1 cellular context compared by ENCODE assay signal in the genomic region with DNA sequence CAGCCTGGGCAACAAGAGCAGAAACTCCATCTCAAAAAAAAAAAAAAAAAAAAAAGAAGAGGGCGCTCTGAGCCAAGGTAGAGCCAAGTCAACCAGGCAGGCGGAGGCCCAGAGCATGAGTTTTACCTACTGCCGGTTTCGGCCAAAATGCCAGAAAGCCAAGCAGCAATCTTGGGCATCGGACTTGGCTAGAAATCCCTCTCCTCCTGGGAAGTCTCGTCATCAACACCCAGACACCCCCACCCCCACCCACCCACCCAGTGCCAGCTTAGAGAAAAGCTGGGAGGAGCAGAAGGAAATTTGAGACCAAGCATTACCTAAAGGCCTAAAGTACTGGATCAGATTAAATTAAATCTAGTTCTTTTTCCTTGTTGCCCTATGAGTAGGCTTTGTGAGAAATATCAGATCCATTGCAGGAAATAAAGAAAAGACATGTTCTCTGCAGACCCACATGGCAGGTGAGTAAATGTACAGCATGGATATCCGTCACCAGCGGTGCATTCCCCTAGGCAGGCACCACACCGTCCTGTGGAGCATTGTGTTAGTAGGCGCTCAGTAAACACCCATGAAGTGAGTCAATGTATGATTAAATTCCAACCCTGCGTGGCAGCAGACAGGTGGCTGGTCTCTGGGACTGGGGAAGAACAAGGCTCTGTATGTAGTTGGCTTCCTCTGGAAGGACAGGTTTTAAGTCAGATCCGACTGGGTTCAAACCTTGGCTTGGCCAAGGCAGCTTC.
TF ChIP-seq lines count a peak whose summit lies in the region.

No MANE protein-coding gene starts in this region.

TF ChIP-seq in HepG2, 621 proteins besides CTCF, POLR2A, EP300 and RAD21 (continued from another document and continues in another):
- TF ChIP-seq SRSF4 (IDR thresholded peaks at IDR 0.05; ENCODE audit: low read depth, low read length, poor library complexity, severe bottlenecking), result no peak
- no peak for TF ChIP-seq NFRKB (IDR thresholded peaks at IDR 0.05)
- TF ChIP-seq ARNT (IDR thresholded peaks at IDR 0.05), result no peak
- 0 out of 2 replicates have a peak, but pooled peaks have one; percentile 48 for TF ChIP-seq MXD4 (CRISPR knock-in tag; IDR thresholded peaks at IDR 0.05)
- no peak for TF ChIP-seq NAIF1 (CRISPR knock-in tag; IDR thresholded peaks at IDR 0.05; ENCODE audit: borderline replicate concordance)
- TF ChIP-seq TSC22D2 (CRISPR knock-in tag; IDR thresholded peaks at IDR 0.05; ENCODE audit: borderline replicate concordance), result no peak
- TF ChIP-seq, protein P1, sequence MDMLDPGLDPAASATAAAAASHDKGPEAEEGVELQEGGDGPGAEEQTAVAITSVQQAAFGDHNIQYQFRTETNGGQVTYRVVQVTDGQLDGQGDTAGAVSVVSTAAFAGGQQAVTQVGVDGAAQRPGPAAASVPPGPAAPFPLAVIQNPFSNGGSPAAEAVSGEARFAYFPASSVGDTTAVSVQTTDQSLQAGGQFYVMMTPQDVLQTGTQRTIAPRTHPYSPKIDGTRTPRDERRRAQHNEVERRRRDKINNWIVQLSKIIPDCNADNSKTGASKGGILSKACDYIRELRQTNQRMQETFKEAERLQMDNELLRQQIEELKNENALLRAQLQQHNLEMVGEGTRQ (IDR thresholded peaks at IDR 0.05; ENCODE audit: low read depth, low read length), result no peak
- TF ChIP-seq, protein P1 (CRISPR knock-in tag; IDR thresholded peaks at IDR 0.05; ENCODE audit: borderline replicate concordance), result no peak
- TF ChIP-seq, protein P2, sequence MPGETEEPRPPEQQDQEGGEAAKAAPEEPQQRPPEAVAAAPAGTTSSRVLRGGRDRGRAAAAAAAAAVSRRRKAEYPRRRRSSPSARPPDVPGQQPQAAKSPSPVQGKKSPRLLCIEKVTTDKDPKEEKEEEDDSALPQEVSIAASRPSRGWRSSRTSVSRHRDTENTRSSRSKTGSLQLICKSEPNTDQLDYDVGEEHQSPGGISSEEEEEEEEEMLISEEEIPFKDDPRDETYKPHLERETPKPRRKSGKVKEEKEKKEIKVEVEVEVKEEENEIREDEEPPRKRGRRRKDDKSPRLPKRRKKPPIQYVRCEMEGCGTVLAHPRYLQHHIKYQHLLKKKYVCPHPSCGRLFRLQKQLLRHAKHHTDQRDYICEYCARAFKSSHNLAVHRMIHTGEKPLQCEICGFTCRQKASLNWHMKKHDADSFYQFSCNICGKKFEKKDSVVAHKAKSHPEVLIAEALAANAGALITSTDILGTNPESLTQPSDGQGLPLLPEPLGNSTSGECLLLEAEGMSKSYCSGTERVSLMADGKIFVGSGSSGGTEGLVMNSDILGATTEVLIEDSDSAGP (CRISPR knock-in tag; IDR thresholded peaks at IDR 0.05; ENCODE audit: borderline replicate concordance), result no peak
- TF ChIP-seq TBX2 (CRISPR knock-in tag; IDR thresholded peaks at IDR 0.05; ENCODE audit: borderline replicate concordance), result peak; percentile 36; the same call in 1 of the 2 replicates
- TF ChIP-seq ZNF136 (CRISPR knock-in tag; IDR thresholded peaks at IDR 0.05; ENCODE audit: low read depth), result no peak
- no peak for TF ChIP-seq ZNF773 (CRISPR knock-in tag; IDR thresholded peaks at IDR 0.05; ENCODE audit: borderline replicate concordance)
- TF ChIP-seq SIN3B (IDR thresholded peaks at IDR 0.05; ENCODE audit: low read length), result no peak
- TF ChIP-seq ZNF615 (CRISPR knock-in tag; IDR thresholded peaks at IDR 0.05; ENCODE audit: borderline replicate concordance), result no peak
- TF ChIP-seq, protein P3, sequence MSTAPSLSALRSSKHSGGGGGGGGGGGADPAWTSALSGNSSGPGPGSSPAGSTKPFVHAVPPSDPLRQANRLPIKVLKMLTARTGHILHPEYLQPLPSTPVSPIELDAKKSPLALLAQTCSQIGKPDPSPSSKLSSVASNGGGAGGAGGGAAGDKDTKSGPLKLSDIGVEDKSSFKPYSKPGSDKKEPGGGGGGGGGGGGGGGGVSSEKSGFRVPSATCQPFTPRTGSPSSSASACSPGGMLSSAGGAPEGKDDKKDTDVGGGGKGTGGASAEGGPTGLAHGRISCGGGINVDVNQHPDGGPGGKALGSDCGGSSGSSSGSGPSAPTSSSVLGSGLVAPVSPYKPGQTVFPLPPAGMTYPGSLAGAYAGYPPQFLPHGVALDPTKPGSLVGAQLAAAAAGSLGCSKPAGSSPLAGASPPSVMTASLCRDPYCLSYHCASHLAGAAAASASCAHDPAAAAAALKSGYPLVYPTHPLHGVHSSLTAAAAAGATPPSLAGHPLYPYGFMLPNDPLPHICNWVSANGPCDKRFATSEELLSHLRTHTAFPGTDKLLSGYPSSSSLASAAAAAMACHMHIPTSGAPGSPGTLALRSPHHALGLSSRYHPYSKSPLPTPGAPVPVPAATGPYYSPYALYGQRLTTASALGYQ (CRISPR knock-in tag; IDR thresholded peaks at IDR 0.05), result no peak; the same call in 1 of the 2 replicates
- TF ChIP-seq SMARCC2 (IDR thresholded peaks at IDR 0.05), result no peak
- TF ChIP-seq ZFP37 (CRISPR knock-in tag; IDR thresholded peaks at IDR 0.05; ENCODE audit: borderline replicate concordance), result no peak
- TF ChIP-seq GFI1 (CRISPR knock-in tag; IDR thresholded peaks at IDR 0.05; ENCODE audit: borderline replicate concordance), result no peak
- no peak for TF ChIP-seq ZSCAN12 (CRISPR knock-in tag; IDR thresholded peaks at IDR 0.05)
- TF ChIP-seq ZSCAN20 (CRISPR knock-in tag; IDR thresholded peaks at IDR 0.05; ENCODE audit: borderline replicate concordance), result no peak
- TF ChIP-seq ETV6 (CRISPR knock-in tag; conservative IDR thresholded peaks at IDR 0.05), result no peak; the same call in 1 of the 2 replicates
- TF ChIP-seq, protein P4, sequence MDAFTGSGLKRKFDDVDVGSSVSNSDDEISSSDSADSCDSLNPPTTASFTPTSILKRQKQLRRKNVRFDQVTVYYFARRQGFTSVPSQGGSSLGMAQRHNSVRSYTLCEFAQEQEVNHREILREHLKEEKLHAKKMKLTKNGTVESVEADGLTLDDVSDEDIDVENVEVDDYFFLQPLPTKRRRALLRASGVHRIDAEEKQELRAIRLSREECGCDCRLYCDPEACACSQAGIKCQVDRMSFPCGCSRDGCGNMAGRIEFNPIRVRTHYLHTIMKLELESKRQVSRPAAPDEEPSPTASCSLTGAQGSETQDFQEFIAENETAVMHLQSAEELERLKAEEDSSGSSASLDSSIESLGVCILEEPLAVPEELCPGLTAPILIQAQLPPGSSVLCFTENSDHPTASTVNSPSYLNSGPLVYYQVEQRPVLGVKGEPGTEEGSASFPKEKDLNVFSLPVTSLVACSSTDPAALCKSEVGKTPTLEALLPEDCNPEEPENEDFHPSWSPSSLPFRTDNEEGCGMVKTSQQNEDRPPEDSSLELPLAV (CRISPR knock-in tag; conservative IDR thresholded peaks at IDR 0.05; ENCODE audit: low read depth), result no peak
- peak; percentile 74; the same call in 1 of the 2 replicates for TF ChIP-seq SOX5 (CRISPR knock-in tag; IDR thresholded peaks at IDR 0.05; ENCODE audit: borderline replicate concordance)
- TF ChIP-seq ZNF33B (CRISPR knock-in tag; IDR thresholded peaks at IDR 0.05), result no peak
- no peak for TF ChIP-seq SALL2 (CRISPR knock-in tag; IDR thresholded peaks at IDR 0.05)
- TF ChIP-seq, protein P5, sequence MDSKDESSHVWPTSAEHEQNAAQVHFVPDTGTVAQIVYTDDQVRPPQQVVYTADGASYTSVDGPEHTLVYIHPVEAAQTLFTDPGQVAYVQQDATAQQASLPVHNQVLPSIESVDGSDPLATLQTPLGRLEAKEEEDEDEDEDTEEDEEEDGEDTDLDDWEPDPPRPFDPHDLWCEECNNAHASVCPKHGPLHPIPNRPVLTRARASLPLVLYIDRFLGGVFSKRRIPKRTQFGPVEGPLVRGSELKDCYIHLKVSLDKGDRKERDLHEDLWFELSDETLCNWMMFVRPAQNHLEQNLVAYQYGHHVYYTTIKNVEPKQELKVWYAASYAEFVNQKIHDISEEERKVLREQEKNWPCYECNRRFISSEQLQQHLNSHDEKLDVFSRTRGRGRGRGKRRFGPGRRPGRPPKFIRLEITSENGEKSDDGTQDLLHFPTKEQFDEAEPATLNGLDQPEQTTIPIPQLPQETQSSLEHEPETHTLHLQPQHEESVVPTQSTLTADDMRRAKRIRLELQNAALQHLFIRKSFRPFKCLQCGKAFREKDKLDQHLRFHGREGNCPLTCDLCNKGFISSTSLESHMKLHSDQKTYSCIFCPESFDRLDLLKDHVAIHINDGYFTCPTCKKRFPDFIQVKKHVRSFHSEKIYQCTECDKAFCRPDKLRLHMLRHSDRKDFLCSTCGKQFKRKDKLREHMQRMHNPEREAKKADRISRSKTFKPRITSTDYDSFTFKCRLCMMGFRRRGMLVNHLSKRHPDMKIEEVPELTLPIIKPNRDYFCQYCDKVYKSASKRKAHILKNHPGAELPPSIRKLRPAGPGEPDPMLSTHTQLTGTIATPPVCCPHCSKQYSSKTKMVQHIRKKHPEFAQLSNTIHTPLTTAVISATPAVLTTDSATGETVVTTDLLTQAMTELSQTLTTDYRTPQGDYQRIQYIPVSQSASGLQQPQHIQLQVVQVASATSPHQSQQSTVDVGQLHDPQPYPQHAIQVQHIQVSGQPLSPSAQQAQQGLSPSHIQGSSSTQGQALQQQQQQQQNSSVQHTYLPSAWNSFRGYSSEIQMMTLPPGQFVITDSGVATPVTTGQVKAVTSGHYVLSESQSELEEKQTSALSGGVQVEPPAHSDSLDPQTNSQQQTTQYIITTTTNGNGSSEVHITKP (CRISPR knock-in tag; IDR thresholded peaks at IDR 0.05; ENCODE audit: low read depth), result no peak
- TF ChIP-seq PRPF4 (IDR thresholded peaks at IDR 0.05; ENCODE audit: low read depth, low read length, poor library complexity, severe bottlenecking), result no peak
- TF ChIP-seq ZFAT (CRISPR knock-in tag; conservative IDR thresholded peaks at IDR 0.05), result no peak
- TF ChIP-seq MIER2 (CRISPR knock-in tag; IDR thresholded peaks at IDR 0.05), result no peak
- TF ChIP-seq, protein P6, sequence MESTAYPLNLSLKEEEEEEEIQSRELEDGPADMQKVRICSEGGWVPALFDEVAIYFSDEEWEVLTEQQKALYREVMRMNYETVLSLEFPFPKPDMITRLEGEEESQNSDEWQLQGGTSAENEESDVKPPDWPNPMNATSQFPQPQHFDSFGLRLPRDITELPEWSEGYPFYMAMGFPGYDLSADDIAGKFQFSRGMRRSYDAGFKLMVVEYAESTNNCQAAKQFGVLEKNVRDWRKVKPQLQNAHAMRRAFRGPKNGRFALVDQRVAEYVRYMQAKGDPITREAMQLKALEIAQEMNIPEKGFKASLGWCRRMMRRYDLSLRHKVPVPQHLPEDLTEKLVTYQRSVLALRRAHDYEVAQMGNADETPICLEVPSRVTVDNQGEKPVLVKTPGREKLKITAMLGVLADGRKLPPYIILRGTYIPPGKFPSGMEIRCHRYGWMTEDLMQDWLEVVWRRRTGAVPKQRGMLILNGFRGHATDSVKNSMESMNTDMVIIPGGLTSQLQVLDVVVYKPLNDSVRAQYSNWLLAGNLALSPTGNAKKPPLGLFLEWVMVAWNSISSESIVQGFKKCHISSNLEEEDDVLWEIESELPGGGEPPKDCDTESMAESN (CRISPR knock-in tag; conservative IDR thresholded peaks at IDR 0.05), result no peak
- TF ChIP-seq, protein P7, sequence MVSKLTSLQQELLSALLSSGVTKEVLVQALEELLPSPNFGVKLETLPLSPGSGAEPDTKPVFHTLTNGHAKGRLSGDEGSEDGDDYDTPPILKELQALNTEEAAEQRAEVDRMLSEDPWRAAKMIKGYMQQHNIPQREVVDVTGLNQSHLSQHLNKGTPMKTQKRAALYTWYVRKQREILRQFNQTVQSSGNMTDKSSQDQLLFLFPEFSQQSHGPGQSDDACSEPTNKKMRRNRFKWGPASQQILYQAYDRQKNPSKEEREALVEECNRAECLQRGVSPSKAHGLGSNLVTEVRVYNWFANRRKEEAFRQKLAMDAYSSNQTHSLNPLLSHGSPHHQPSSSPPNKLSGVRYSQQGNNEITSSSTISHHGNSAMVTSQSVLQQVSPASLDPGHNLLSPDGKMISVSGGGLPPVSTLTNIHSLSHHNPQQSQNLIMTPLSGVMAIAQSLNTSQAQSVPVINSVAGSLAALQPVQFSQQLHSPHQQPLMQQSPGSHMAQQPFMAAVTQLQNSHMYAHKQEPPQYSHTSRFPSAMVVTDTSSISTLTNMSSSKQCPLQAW (CRISPR knock-in tag; IDR thresholded peaks at IDR 0.05), result peak; percentile 67
- no peak for TF ChIP-seq ZNF160 (CRISPR knock-in tag; IDR thresholded peaks at IDR 0.05)
- no peak for TF ChIP-seq ZNF883 (CRISPR knock-in tag; IDR thresholded peaks at IDR 0.05; ENCODE audit: not compliant biosample characterization)
- TF ChIP-seq, protein P8, sequence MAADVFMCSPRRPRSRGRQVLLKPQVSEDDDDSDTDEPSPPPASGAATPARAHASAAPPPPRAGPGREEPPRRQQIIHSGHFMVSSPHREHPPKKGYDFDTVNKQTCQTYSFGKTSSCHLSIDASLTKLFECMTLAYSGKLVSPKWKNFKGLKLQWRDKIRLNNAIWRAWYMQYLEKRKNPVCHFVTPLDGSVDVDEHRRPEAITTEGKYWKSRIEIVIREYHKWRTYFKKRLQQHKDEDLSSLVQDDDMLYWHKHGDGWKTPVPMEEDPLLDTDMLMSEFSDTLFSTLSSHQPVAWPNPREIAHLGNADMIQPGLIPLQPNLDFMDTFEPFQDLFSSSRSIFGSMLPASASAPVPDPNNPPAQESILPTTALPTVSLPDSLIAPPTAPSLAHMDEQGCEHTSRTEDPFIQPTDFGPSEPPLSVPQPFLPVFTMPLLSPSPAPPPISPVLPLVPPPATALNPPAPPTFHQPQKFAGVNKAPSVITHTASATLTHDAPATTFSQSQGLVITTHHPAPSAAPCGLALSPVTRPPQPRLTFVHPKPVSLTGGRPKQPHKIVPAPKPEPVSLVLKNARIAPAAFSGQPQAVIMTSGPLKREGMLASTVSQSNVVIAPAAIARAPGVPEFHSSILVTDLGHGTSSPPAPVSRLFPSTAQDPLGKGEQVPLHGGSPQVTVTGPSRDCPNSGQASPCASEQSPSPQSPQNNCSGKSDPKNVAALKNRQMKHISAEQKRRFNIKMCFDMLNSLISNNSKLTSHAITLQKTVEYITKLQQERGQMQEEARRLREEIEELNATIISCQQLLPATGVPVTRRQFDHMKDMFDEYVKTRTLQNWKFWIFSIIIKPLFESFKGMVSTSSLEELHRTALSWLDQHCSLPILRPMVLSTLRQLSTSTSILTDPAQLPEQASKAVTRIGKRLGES (CRISPR knock-in tag; IDR thresholded peaks at IDR 0.05; ENCODE audit: borderline replicate concordance), result no peak
- TF ChIP-seq, protein P9, sequence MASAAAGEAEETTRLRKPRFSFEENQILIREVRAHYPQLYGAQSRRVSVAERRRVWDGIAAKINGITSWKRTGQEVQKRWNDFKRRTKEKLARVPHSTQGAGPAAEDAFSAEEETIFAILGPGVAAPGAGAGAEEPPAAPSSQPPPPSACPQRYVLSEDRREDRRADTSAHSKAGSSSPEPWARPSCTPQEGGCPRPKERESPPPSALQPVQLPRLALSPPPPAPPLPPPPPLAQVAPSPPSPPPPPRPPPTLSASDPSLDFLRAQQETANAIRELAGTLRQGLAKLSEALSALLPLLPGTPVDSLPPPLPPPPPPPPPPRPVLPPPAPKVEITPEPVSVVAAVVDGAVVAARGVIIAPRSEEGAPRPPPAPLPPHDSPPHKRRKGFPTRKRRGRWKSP (CRISPR knock-in tag; IDR thresholded peaks at IDR 0.05), result no peak
- no peak for TF ChIP-seq ZFP36L2 (CRISPR knock-in tag; IDR thresholded peaks at IDR 0.05)
- TF ChIP-seq TARDBP (CRISPR knock-in tag; IDR thresholded peaks at IDR 0.05), result no peak
- no peak for TF ChIP-seq ZFP36 (IDR thresholded peaks at IDR 0.05; ENCODE audit: borderline replicate concordance, low read depth, low read length, partially characterized antibody)
